ENCODE assay signal across 28 cellular contexts in the genomic region with DNA sequence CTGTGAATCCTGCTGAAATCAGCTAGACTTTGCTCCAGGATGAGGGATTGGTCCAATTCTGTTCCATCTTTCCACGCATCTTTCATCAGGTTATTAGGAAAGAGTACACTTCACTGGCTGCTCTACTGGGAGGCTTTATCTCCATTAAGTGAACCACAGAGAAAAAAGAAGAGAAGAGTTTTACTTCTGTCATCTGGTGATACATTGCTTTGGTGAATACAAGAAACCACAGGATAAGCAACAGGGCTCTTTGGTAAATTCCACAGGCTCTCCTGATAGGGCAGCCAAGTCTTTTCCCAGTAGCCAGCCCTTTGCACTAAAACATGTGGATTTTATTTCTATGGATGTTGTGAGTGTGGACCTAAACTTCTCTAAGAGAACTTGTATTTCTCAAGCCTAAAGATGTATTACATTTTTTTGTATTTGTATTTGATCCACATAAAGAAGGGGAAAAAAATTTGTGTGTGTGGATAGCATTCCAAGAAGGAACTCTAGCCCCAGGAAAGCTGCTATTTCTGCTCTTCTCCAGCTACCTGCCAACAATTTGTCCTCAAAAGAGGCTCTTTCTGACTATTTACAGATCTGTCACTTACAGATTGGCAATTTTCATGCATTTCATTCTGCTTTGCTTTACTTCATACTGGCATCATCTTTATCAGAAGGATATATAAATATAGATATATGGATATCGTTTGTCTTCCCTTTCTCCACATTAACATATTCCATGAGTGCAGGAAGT.
DNase-seq lines count a peak whose midpoint lies in the region; ATAC-seq and TF ChIP-seq lines count a peak whose summit lies in the region.
"Had no signal": no experiment of that assay in that cellular context is flagged by ENCODE, and none has a peak within 500 bp of the region (broad histone marks: within the 10 kb centered on the region; RNA-seq: fewer than 3 reads in every experiment).

No MANE protein-coding gene starts in this region.

- H3K9me3 ChIP-seq in neural cell (ENCODE audit: low read length): no peaks in the 10 kb centered on the region
- H3K9me3 ChIP-seq: BE2C, body of pancreas, Caco-2, colonic mucosa, gastrocnemius medialis, SJSA1, transverse colon had no signal

- no peak overlapping the region for H3K4me2 ChIP-seq in neural cell (ENCODE audit: low read length)

- DNase-seq in Daoy (ENCODE audit: low read depth) (peak; percentile 23), MV-4-11 (lab: John Stamatoyannopoulos, UW) (peak; percentile 75), cerebellar cortex (ENCODE audit: low spot score) (peak; percentile 25), cerebellar nuclear complex (lab: John Stamatoyannopoulos, UW) (no peak), glutamatergic neuron (no peak)
- DNase-seq: activated B cell treated with CpG ODN at 0.5 μM for 24 hours; activated CD8-positive, alpha-beta T cell treated with anti-CD3 and anti-CD28 coated beads for 36 hours; activated naive CD4-positive, alpha-beta T cell treated with anti-CD3 and anti-CD28 coated beads, Interleukin-2, amount 10 ng/mL, durations not matched to agents 7 days and 5 days; activated T-cell treated with anti-CD3 and anti-CD28 coated beads, Interleukin-2, amount 50 U/mL, for 4 hours; BE2C; body of pancreas; Caco-2; colonic mucosa; gastrocnemius medialis; left cardiac atrium; NCI-H1417; NCI-H2171; NCI-H748 treated with DMSO at 0.1 percent for 48 hours; stimulated activated CD4-positive, alpha-beta T cell treated with anti-CD3 and anti-CD28 coated beads, Interleukin-2, amount 100 ng/mL, for 48 hours; transverse colon had no signal

- peak; percentile 75 for TF ChIP-seq EP300 in neural cell (conservative IDR thresholded peaks at IDR 0.05; ENCODE audit: poor library complexity, severe bottlenecking)

- no peaks in the 10 kb centered on the region for H3K36me3 ChIP-seq in neural cell (ENCODE audit: insufficient read depth, low read length)
- H3K36me3 ChIP-seq: BE2C, colonic mucosa, gastrocnemius medialis, SJSA1, transverse colon had no signal

- H3K27ac Mint-ChIP-seq in glutamatergic neuron (ENCODE audit: unreplicated experiment): no peak overlapping the region
- H3K27ac Mint-ChIP-seq: activated B cell treated with CpG ODN at 0.5 μM for 24 hours; activated CD8-positive, alpha-beta T cell treated with anti-CD3 and anti-CD28 coated beads for 36 hours; activated naive CD4-positive, alpha-beta T cell treated with anti-CD3 and anti-CD28 coated beads, Interleukin-2, amount 10 ng/mL, durations not matched to agents 7 days and 5 days; progenitor cell of endocrine pancreas; stimulated activated naive CD8-positive, alpha-beta T cell treated with anti-CD3 and anti-CD28 coated beads, Interleukin-15, Interleukin-2, amounts not matched to agents 100 ng/mL and 50 ng/mL, for 24 hours had no signal

- no peaks in the 10 kb centered on the region for H3K27me3 ChIP-seq in neural cell (ENCODE audit: insufficient read depth, low read depth, low read length)
- H3K27me3 ChIP-seq: BE2C, body of pancreas, colonic mucosa, gastrocnemius medialis, SJSA1, transverse colon had no signal

- ATAC-seq in HG03439 (IDR thresholded peaks at IDR 0.05; ENCODE audit: unreplicated experiment): no peak
- ATAC-seq in GM21528 (IDR thresholded peaks at IDR 0.05; ENCODE audit: low FRiP score, unreplicated experiment): no peak
- ATAC-seq: activated CD8-positive, alpha-beta T cell treated with anti-CD3 and anti-CD28 coated beads for 36 hours; activated T-cell treated with anti-CD3 and anti-CD28 coated beads, Interleukin-2, amount 50 U/mL, for 4 hours; body of pancreas; gastrocnemius medialis; left cardiac atrium had no signal

- H3K9ac ChIP-seq in neural cell (ENCODE audit: low read length): no peak overlapping the region

- no peaks in the 10 kb centered on the region for H3K4me1 Mint-ChIP-seq in glutamatergic neuron (ENCODE audit: low read depth, unreplicated experiment)
- H3K4me1 Mint-ChIP-seq: activated B cell treated with CpG ODN at 0.5 μM for 24 hours had no signal

- no peak overlapping the region for H2AFZ ChIP-seq in neural cell (ENCODE audit: low read depth, low read length)

- no peak overlapping the region for H3K4me3 ChIP-seq in neural cell (ENCODE audit: low read length)
- H3K4me3 ChIP-seq: body of pancreas, colonic mucosa, gastrocnemius medialis, SJSA1, skin epidermis, transverse colon had no signal

- no peaks in the 10 kb centered on the region for H4K20me1 ChIP-seq in neural cell (ENCODE audit: insufficient read depth)

- no peaks in the 10 kb centered on the region for H3K9me2 ChIP-seq in neural cell (ENCODE audit: insufficient read depth, low read length)

- no peaks in the 10 kb centered on the region for H3K79me2 ChIP-seq in neural cell (replicated peaks; ENCODE audit: insufficient read depth, low read length)

- H3F3A ChIP-seq in neural cell (ENCODE audit: insufficient read depth, low read length, poor library complexity, severe bottlenecking): peaks cover 5% of the 10 kb centered on the region

- no peak overlapping the region for H3K4me3 Mint-ChIP-seq in glutamatergic neuron (ENCODE audit: unreplicated experiment)
- H3K4me3 Mint-ChIP-seq: activated B cell treated with CpG ODN at 0.5 μM for 24 hours; activated CD8-positive, alpha-beta T cell treated with anti-CD3 and anti-CD28 coated beads for 36 hours; activated naive CD4-positive, alpha-beta T cell treated with anti-CD3 and anti-CD28 coated beads, Interleukin-2, amount 10 ng/mL, durations not matched to agents 7 days and 5 days; activated T-cell treated with anti-CD3 and anti-CD28 coated beads, Interleukin-2, amount 50 U/mL, for 4 hours; stimulated activated naive CD8-positive, alpha-beta T cell treated with anti-CD3 and anti-CD28 coated beads, Interleukin-15, Interleukin-2, amounts not matched to agents 100 ng/mL and 50 ng/mL, for 24 hours had no signal

- no peaks in the 10 kb centered on the region for H3K36me3 Mint-ChIP-seq in glutamatergic neuron (ENCODE audit: unreplicated experiment)

- no peak for TF ChIP-seq CTCF in neural cell (IDR thresholded peaks at IDR 0.05; ENCODE audit: poor library complexity, severe bottlenecking)
- TF ChIP-seq CTCF in glutamatergic neuron (IDR thresholded peaks at IDR 0.05; ENCODE audit: partially characterized antibody, unreplicated experiment): no peak

- H3K27me3 Mint-ChIP-seq in glutamatergic neuron (ENCODE audit: unreplicated experiment): no peaks in the 10 kb centered on the region
- H3K27me3 Mint-ChIP-seq: activated B cell treated with CpG ODN at 0.5 μM for 24 hours, progenitor cell of endocrine pancreas had no signal

- H3K9me3 Mint-ChIP-seq in glutamatergic neuron (ENCODE audit: unreplicated experiment): peaks cover 4% of the 10 kb centered on the region
- H3K9me3 Mint-ChIP-seq: activated CD8-positive, alpha-beta T cell treated with anti-CD3 and anti-CD28 coated beads for 36 hours; activated naive CD4-positive, alpha-beta T cell treated with anti-CD3 and anti-CD28 coated beads, Interleukin-2, amount 10 ng/mL, durations not matched to agents 7 days and 5 days; activated T-cell treated with anti-CD3 and anti-CD28 coated beads, Interleukin-2, amount 50 U/mL, for 4 hours; nephron; stimulated activated naive CD8-positive, alpha-beta T cell treated with anti-CD3 and anti-CD28 coated beads, Interleukin-15, Interleukin-2, amounts not matched to agents 100 ng/mL and 50 ng/mL, for 24 hours had no signal

- TF ChIP-seq RAD21 in neural cell (conservative IDR thresholded peaks at IDR 0.05): no peak

- peak overlapping the region; percentile 59 for H3K27ac ChIP-seq in neural cell (ENCODE audit: low read length)
- H3K27ac ChIP-seq: body of pancreas, colonic mucosa, gastrocnemius medialis, SJSA1, transverse colon had no signal

TF ChIP-seq in neural cell, 6 proteins besides CTCF, POLR2A, EP300 and RAD21:
- TF ChIP-seq MXI1 (conservative IDR thresholded peaks at IDR 0.05; ENCODE audit: poor library complexity, severe bottlenecking) (no peak), POLR2AphosphoS5 (IDR thresholded peaks at IDR 0.05) (peak; percentile 66), SMC3 (conservative IDR thresholded peaks at IDR 0.05; ENCODE audit: poor library complexity) (no peak), EZH2 (IDR thresholded peaks at IDR 0.05; ENCODE audit: borderline replicate concordance, insufficient read depth, low read length, poor library complexity, severe bottlenecking) (no peak), TAF1 (IDR thresholded peaks at IDR 0.05; ENCODE audit: low read depth) (no peak), REST (IDR thresholded peaks at IDR 0.05; ENCODE audit: borderline replicate concordance) (peak; percentile 94)
TF ChIP-seq in neural cell: peak in this region for 2.

Comparison
In these comparisons a context has a peak if more than half of its experiments do, and no peak if none do; other contexts are left out.
1. DNase-seq: peak in Daoy (single experiment), MV-4-11 (single experiment) and cerebellar cortex (single experiment); none in cerebellar nuclear complex (0 of 2) and glutamatergic neuron (single experiment).